In the genomic region with DNA sequence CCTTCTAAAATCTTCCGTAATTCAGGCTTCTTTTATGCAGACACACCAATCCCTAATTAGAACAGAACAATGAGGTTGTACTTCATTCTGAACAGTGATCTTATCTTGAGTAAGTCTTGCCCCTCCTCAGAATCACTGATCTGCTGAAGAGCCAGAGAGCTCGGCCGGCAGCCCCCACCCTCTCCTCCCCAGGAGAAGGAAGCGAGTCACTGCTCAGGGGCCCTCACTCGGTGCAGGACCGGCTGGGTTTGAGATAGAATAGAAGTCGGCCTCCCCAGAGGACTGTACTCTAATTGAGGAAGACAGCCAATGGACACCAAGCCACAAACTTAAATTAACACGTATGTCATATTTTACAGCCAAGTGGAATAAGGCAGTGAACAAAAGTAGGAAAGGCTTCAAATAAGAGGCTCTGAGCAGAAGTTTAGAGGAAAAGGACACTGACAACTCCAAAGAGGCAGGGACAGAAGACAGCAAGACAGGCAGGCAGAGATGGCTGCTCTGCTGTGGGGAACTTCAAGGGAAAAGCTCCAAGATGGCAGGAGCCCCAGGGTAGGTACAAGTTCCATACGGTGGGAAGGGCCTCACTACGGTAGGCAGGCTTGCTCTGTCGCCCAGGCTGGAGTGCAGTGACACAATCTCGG, we compare ENCODE assay signal across 1 cellular context.
A peak's percentile ranks its signal among the peaks of the same experiment; 100 is the strongest.
TF ChIP-seq lines count a peak whose summit lies in the region.

No MANE protein-coding gene starts in this region.

TF ChIP-seq in SK-N-SH, 30 proteins besides CTCF, POLR2A, EP300 and RAD21 (continued from another document):
- TF ChIP-seq, protein P1, sequence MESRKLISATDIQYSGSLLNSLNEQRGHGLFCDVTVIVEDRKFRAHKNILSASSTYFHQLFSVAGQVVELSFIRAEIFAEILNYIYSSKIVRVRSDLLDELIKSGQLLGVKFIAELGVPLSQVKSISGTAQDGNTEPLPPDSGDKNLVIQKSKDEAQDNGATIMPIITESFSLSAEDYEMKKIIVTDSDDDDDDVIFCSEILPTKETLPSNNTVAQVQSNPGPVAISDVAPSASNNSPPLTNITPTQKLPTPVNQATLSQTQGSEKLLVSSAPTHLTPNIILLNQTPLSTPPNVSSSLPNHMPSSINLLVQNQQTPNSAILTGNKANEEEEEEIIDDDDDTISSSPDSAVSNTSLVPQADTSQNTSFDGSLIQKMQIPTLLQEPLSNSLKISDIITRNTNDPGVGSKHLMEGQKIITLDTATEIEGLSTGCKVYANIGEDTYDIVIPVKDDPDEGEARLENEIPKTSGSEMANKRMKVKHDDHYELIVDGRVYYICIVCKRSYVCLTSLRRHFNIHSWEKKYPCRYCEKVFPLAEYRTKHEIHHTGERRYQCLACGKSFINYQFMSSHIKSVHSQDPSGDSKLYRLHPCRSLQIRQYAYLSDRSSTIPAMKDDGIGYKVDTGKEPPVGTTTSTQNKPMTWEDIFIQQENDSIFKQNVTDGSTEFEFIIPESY (IDR thresholded peaks at IDR 0.05; ENCODE audit: borderline replicate concordance, low read depth), result no peak
- TF ChIP-seq TCF12 (IDR thresholded peaks at IDR 0.05), result peak; percentile 45
- no peak for TF ChIP-seq RFX5 (IDR thresholded peaks at IDR 0.05; ENCODE audit: low read length)
- TF ChIP-seq, protein P2, sequence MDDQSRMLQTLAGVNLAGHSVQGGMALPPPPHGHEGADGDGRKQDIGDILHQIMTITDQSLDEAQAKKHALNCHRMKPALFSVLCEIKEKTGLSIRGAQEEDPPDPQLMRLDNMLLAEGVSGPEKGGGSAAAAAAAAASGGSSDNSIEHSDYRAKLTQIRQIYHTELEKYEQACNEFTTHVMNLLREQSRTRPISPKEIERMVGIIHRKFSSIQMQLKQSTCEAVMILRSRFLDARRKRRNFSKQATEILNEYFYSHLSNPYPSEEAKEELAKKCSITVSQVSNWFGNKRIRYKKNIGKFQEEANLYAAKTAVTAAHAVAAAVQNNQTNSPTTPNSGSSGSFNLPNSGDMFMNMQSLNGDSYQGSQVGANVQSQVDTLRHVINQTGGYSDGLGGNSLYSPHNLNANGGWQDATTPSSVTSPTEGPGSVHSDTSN (IDR thresholded peaks at IDR 0.05), result peak; percentile 64
- no peak for TF ChIP-seq SIN3A (IDR thresholded peaks at IDR 0.05; ENCODE audit: borderline replicate concordance, low read depth, low read length)
- no peak for TF ChIP-seq FOXJ3 (CRISPR knock-in tag; IDR thresholded peaks at IDR 0.05)
- TF ChIP-seq NRF1 (IDR thresholded peaks at IDR 0.05; ENCODE audit: low read depth, low read length), result no peak
- no peak for TF ChIP-seq RCOR1 (IDR thresholded peaks at IDR 0.05; ENCODE audit: low read length)
- TF ChIP-seq TEAD4 (IDR thresholded peaks at IDR 0.05; ENCODE audit: borderline replicate concordance, insufficient read depth), result no peak
- no peak for TF ChIP-seq SMC3 (IDR thresholded peaks at IDR 0.05; ENCODE audit: low read depth, low read length)
- no peak for TF ChIP-seq YY1 (IDR thresholded peaks at IDR 0.05; ENCODE audit: low read depth)
- TF ChIP-seq, protein P3, sequence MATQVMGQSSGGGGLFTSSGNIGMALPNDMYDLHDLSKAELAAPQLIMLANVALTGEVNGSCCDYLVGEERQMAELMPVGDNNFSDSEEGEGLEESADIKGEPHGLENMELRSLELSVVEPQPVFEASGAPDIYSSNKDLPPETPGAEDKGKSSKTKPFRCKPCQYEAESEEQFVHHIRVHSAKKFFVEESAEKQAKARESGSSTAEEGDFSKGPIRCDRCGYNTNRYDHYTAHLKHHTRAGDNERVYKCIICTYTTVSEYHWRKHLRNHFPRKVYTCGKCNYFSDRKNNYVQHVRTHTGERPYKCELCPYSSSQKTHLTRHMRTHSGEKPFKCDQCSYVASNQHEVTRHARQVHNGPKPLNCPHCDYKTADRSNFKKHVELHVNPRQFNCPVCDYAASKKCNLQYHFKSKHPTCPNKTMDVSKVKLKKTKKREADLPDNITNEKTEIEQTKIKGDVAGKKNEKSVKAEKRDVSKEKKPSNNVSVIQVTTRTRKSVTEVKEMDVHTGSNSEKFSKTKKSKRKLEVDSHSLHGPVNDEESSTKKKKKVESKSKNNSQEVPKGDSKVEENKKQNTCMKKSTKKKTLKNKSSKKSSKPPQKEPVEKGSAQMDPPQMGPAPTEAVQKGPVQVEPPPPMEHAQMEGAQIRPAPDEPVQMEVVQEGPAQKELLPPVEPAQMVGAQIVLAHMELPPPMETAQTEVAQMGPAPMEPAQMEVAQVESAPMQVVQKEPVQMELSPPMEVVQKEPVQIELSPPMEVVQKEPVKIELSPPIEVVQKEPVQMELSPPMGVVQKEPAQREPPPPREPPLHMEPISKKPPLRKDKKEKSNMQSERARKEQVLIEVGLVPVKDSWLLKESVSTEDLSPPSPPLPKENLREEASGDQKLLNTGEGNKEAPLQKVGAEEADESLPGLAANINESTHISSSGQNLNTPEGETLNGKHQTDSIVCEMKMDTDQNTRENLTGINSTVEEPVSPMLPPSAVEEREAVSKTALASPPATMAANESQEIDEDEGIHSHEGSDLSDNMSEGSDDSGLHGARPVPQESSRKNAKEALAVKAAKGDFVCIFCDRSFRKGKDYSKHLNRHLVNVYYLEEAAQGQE (IDR thresholded peaks at IDR 0.05; ENCODE audit: low read depth, low read length), result no peak
- TF ChIP-seq GATA2 (CRISPR knock-in tag; IDR thresholded peaks at IDR 0.05), result no peak
- TF ChIP-seq, protein P4, sequence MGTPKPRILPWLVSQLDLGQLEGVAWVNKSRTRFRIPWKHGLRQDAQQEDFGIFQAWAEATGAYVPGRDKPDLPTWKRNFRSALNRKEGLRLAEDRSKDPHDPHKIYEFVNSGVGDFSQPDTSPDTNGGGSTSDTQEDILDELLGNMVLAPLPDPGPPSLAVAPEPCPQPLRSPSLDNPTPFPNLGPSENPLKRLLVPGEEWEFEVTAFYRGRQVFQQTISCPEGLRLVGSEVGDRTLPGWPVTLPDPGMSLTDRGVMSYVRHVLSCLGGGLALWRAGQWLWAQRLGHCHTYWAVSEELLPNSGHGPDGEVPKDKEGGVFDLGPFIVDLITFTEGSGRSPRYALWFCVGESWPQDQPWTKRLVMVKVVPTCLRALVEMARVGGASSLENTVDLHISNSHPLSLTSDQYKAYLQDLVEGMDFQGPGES (IDR thresholded peaks at IDR 0.05; ENCODE audit: low read depth, low read length), result no peak
- TF ChIP-seq JUND (IDR thresholded peaks at IDR 0.05), result peak; percentile 47
- no peak for TF ChIP-seq ELF1 (IDR thresholded peaks at IDR 0.05)
